In genomic region chr17:16448490-16448889, GRCh38 we compare ENCODE assay signal across 26 cellular contexts. TPM values are rescaled to one million over a fixed set of nuclear protein-coding genes. Genes with fewer than 3 reads are reported as not detected.
A peak's percentile ranks its signal among the peaks of the same experiment; 100 is the strongest.
DNase-seq lines count a peak whose midpoint lies in the region; ATAC-seq, FAIRE-seq and TF ChIP-seq lines count a peak whose summit lies in the region.
"Had no signal": no experiment of that assay in that cellular context is flagged by ENCODE, and none has a peak within 500 bp of the region (broad histone marks: within the 10 kb centered on the region; RNA-seq: fewer than 3 reads in every experiment).

No MANE protein-coding gene starts in this region.

- H3K36me3 ChIP-seq in A673 (ENCODE audit: insufficient read depth, low read length, poor library complexity, severe bottlenecking) (peaks cover 54% of the 10 kb centered on the region), K562 (ENCODE audit: control insufficient read depth, insufficient read depth, low read length) (peaks cover 59% of the 10 kb centered on the region; the same call in 2 of the 3 replicates)

- no peak overlapping the region for H2AFZ ChIP-seq in K562 (ENCODE audit: low read depth, low read length)
- H2AFZ ChIP-seq: hepatocyte had no signal

- no peak for TF ChIP-seq EP300 in K562 (IDR thresholded peaks at IDR 0.05; ENCODE audit: low read length)

- TF ChIP-seq POLR2A in GM12891 (IDR thresholded peaks at IDR 0.05; ENCODE audit: low read depth, low read length) (no peak), NB4 (IDR thresholded peaks at IDR 0.05; ENCODE audit: extremely low read depth, insufficient read length) (no peak), K562 (conservative IDR thresholded peaks at IDR 0.05) (no peak)

- H3K27ac ChIP-seq in A673 (ENCODE audit: low read depth, low read length, poor library complexity, severe bottlenecking) (peak overlapping the region; percentile 25), K562 (ENCODE audit: extremely low read depth, low read depth, low read length) (0 out of 3 replicates have a peak overlapping the region, but pooled peaks have one; percentile 41)
- H3K27ac ChIP-seq: hepatocyte, prostate gland, testis had no signal

- H3K9me3 ChIP-seq in A673 (ENCODE audit: low read depth, low read length, poor library complexity, severe bottlenecking) = no peaks in the 10 kb centered on the region
- no peaks in the 10 kb centered on the region for H3K9me3 ChIP-seq in K562 (replicated peaks; ENCODE audit: control insufficient read depth, insufficient read depth, low read depth, low read length)
- H3K9me3 ChIP-seq: prostate gland, testis had no signal

- CTCF ChIA-PET in A673 (lab: Charles Lee) = no interaction called here
- CTCF ChIA-PET in K562 (lab: Yijun Ruan, JAX; ENCODE audit: low intra/inter-chr PET ratio) = no interaction called here

- TF ChIP-seq CTCF in A673 (conservative IDR thresholded peaks at IDR 0.05; ENCODE audit: low read depth, low read length) (no peak), NB4 (IDR thresholded peaks at IDR 0.05; ENCODE audit: low read depth, low read length) (no peak), K562 (IDR thresholded peaks at IDR 0.05 in 2 of 3, conservative IDR thresholded peaks at IDR 0.05 in 1 of 3; ENCODE audit: insufficient read depth in 2 of 3, low read depth in 1 of 3, low read length in 3 of 3) (no peak)

- peak; percentile 5 for FAIRE-seq in GM12891 (lab: Jason Lieb, UNC)
- FAIRE-seq in K562 (lab: Jason Lieb, UNC) = no peak

- peaks cover 48% of the 10 kb centered on the region for H4K20me1 ChIP-seq in K562 (replicated peaks; ENCODE audit: control insufficient read depth, insufficient read depth, low read length)

- no peak overlapping the region for H3K4me2 ChIP-seq in K562 (ENCODE audit: insufficient read depth, low read length)
- H3K4me2 ChIP-seq: hepatocyte had no signal

- peaks cover 4% of the 10 kb centered on the region for H3K9me1 ChIP-seq in K562 (ENCODE audit: control insufficient read depth, insufficient read depth, low read length)

- H3K9ac ChIP-seq in K562 (ENCODE audit: insufficient read depth in 1 of 2, low read depth in 2 of 2, low read length in 2 of 2) = no peak overlapping the region

- H3K4me1 ChIP-seq in A673 (ENCODE audit: insufficient read depth, low read length, poor library complexity, severe bottlenecking) (peaks cover 19% of the 10 kb centered on the region), K562 (replicated peaks in 1 of 2; ENCODE audit: control insufficient read depth in 2 of 2, insufficient read depth in 2 of 2, low read length in 2 of 2) (peaks cover 0 to 23% of the 10 kb centered on the region in 2 experiments; a peak in 4 of 5 replicates)
- H3K4me1 ChIP-seq: prostate gland had no signal

- no peaks in the 10 kb centered on the region for H3K27me3 ChIP-seq in A673 (replicated peaks; ENCODE audit: insufficient read depth, low read depth, low read length, poor library complexity)
- no peaks in the 10 kb centered on the region for H3K27me3 ChIP-seq in K562 (ENCODE audit: control insufficient read depth in 2 of 2, insufficient read depth in 2 of 2, low read length in 2 of 2)
- H3K27me3 ChIP-seq: hepatocyte, testis had no signal

- no peak overlapping the region for H3K27ac Mint-ChIP-seq in activated CD4-positive, alpha-beta T cell treated with anti-CD3 and anti-CD28 coated beads, Interleukin-2, amount 10 ng/mL, durations not matched to agents 24 days and 14 days
- H3K27ac Mint-ChIP-seq: activated B cell treated with CpG ODN at 0.5 μM for 24 hours; T-helper 2 cell treated with Interferon-gamma antibody and Interleukin-4, amounts not matched to agents 5 μg/mL and 100 μg/mL, for 36 hours had no signal

- peaks cover 19% of the 10 kb centered on the region for H3K79me2 ChIP-seq in K562 (ENCODE audit: control insufficient read depth, insufficient read depth, low read length)
- H3K79me2 ChIP-seq: hepatocyte had no signal

- 73% methylated on average over 6 of the region's 6 CpGs for WGBS in K562 (ENCODE audit: insufficient coverage, low coverage, missing lambda C conversion rate)

- intact Hi-C loops in A673 (cut with micrococcal nuclease; ENCODE audit: unreplicated experiment) (no loop called here), K562 (cut with micrococcal nuclease) (no loop called here)
- intact Hi-C loops in activated CD4-positive, alpha-beta T cell treated with anti-CD3 and anti-CD28 coated beads, Interleukin-2, amount 10 ng/mL, durations not matched to agents 24 days and 14 days (cut with micrococcal nuclease) = no loop called here

- ATAC-seq in K562 (no peak), HG03139 (IDR thresholded peaks at IDR 0.05; ENCODE audit: unreplicated experiment) (no peak), HG03571 (IDR thresholded peaks at IDR 0.05; ENCODE audit: unreplicated experiment) (no peak)
- ATAC-seq: left ventricle myocardium superior, SK-N-SH treated with all-trans-retinoic acid at 6 μM for 48 hours had no signal

- peaks cover 23% of the 10 kb centered on the region for H3K4me1 Mint-ChIP-seq in activated CD4-positive, alpha-beta T cell treated with anti-CD3 and anti-CD28 coated beads, Interleukin-2, amount 10 ng/mL, durations not matched to agents 24 days and 14 days

- no peak overlapping the region for H3K4me3 Mint-ChIP-seq in activated CD4-positive, alpha-beta T cell treated with anti-CD3 and anti-CD28 coated beads, Interleukin-2, amount 10 ng/mL, durations not matched to agents 24 days and 14 days
- H3K4me3 Mint-ChIP-seq: activated B cell treated with CpG ODN at 0.5 μM for 24 hours; activated CD8-positive, alpha-beta T cell treated with anti-CD3 and anti-CD28 coated beads for 36 hours; immature natural killer cell; nephron progenitor cell; stimulated activated effector memory CD8-positive, alpha-beta T cell treated with anti-CD3 and anti-CD28 coated beads, Interleukin-12 subunit alpha, Interleukin-12 subunit beta, amount 100 ng/mL, for 72 hours; T-helper 2 cell treated with Interferon-gamma antibody and Interleukin-4, amounts not matched to agents 5 μg/mL and 100 μg/mL, for 36 hours had no signal

- POLR2A ChIA-PET in A673 (lab: Charles Lee; ENCODE audit: low non-redundant PET) (no interaction called here), K562 (lab: Yijun Ruan, JAX) (interaction anchor here (0.6 to 1.3 kb wide), 2 partner anchors 9 to 10 kb away, joined by 4 read pairs; no protein-coding TSS in a partner anchor)

- H3K27me3 Mint-ChIP-seq in activated CD4-positive, alpha-beta T cell treated with anti-CD3 and anti-CD28 coated beads, Interleukin-2, amount 10 ng/mL, durations not matched to agents 24 days and 14 days = no peaks in the 10 kb centered on the region
- H3K27me3 Mint-ChIP-seq: activated B cell treated with CpG ODN at 0.5 μM for 24 hours; activated CD8-positive, alpha-beta T cell treated with anti-CD3 and anti-CD28 coated beads for 36 hours had no signal

- no peak for TF ChIP-seq RAD21 in K562 (CRISPR knock-in tag; conservative IDR thresholded peaks at IDR 0.05 in 1 of 2, IDR thresholded peaks at IDR 0.05 in 1 of 2)

- H3K4me3 ChIP-seq in A673 (ENCODE audit: low read depth, low read length, poor library complexity, severe bottlenecking) (no peak overlapping the region), NB4 (ENCODE audit: low read depth, low read length) (no peak overlapping the region), K562 (no peak overlapping the region)
- H3K4me3 ChIP-seq: hepatocyte, prostate gland, testis had no signal

- peaks cover 54% of the 10 kb centered on the region for H3K36me3 Mint-ChIP-seq in activated CD4-positive, alpha-beta T cell treated with anti-CD3 and anti-CD28 coated beads, Interleukin-2, amount 10 ng/mL, durations not matched to agents 24 days and 14 days (ENCODE audit: low read depth)

- BruUV-seq in A673 (replicated peaks; lab: Mats Ljungman, UMichigan) (no TSS peak), K562 (replicated peaks; lab: Mats Ljungman, UMichigan) (TSS peak; percentile 4)

- H3K9me3 Mint-ChIP-seq in activated CD4-positive, alpha-beta T cell treated with anti-CD3 and anti-CD28 coated beads, Interleukin-2, amount 10 ng/mL, durations not matched to agents 24 days and 14 days = no peaks in the 10 kb centered on the region
- H3K9me3 Mint-ChIP-seq: activated B cell treated with CpG ODN at 0.5 μM for 24 hours; activated CD8-positive, alpha-beta T cell treated with anti-CD3 and anti-CD28 coated beads for 36 hours; immature natural killer cell; nephron progenitor cell; stimulated activated effector memory CD8-positive, alpha-beta T cell treated with anti-CD3 and anti-CD28 coated beads, Interleukin-12 subunit alpha, Interleukin-12 subunit beta, amount 100 ng/mL, for 72 hours; T-helper 2 cell treated with Interferon-gamma antibody and Interleukin-4, amounts not matched to agents 5 μg/mL and 100 μg/mL, for 36 hours had no signal

- DNase-seq in A673 (ENCODE audit: low spot score) = no peak
- DNase-seq in GM12891 (ENCODE audit: insufficient read length, low spot score) = no peak
- peak; percentile 43 for DNase-seq in NB4 (ENCODE audit: low read depth)
- DNase-seq in K562 (ENCODE audit: extremely low read depth in 1 of 4, low spot score in 3 of 4) = no peak
- DNase-seq in NCI-H510A treated with DMSO at 0.1 percent for 48 hours (lab: John Stamatoyannopoulos, UW) = no peak
- no peak for DNase-seq in activated CD4-positive, alpha-beta T cell treated with anti-CD3 and anti-CD28 coated beads, Interleukin-2, amount 10 ng/mL, durations not matched to agents 24 days and 14 days
- DNase-seq: activated B cell treated with CpG ODN at 0.5 μM for 24 hours; activated CD8-positive, alpha-beta T cell treated with anti-CD3 and anti-CD28 coated beads for 36 hours; activated naive CD4-positive, alpha-beta T cell treated with Interleukin-2 at 50 U/mL for 16 hours; activated T-cell treated with anti-CD3 and anti-CD28 coated beads, Interleukin-2, amount 50 U/mL, for 1 hour; aorta; DMS 273 treated with DMSO at 0.1 percent for 48 hours; immature natural killer cell; left ventricle myocardium superior; NCI-H1417 treated with DMSO at 0.1 percent for 48 hours; nephron progenitor cell; stimulated activated CD4-positive, alpha-beta T cell treated with anti-CD3 and anti-CD28 coated beads, Interleukin-1b, Interleukin-23, amount 100 ng/mL, for 48 hours; testis had no signal

- in situ Hi-C loops in K562 (cut with MboI) = no loop called here

RNA-seq across cellular contexts. Expression of gene TRPV2, which starts 33.1 kb away (rescaled TPM):
- total RNA-seq in A673 (2021) (not detected in 2 replicates), K562 (2014; rRNA removed) (43.5 and 51.6 TPM in 2 replicates), K562 (2014; rRNA removed; fragmentation: Illumina TruSeq; extraction: Trizol) (24.1 and 30.3 TPM in 2 replicates), K562 (2015; rRNA removed; fragmentation: Illumina TruSeq; extraction: Trizol) (28.6 and 31.9 TPM in 2 replicates), K562 (2021) (93.6 and 97.5 TPM in 2 replicates)
- 49.5 TPM for polyA plus RNA-seq in GM12891 (2012; ENCODE audit: low read depth, missing spikeins)
- total RNA-seq in K562 (2011; cell fraction: chromatin; rRNA removed; ENCODE audit: low replicate concordance) = 66.3 and 211 TPM in 2 replicates
- total RNA-seq in K562 (2011; cell fraction: nucleolus; rRNA removed) = 185 and 234 TPM in 2 replicates
- total RNA-seq in K562 (2011; cell fraction: nucleoplasm; rRNA removed) = 108 and 114 TPM in 2 replicates
- polyA plus RNA-seq in K562 (2011; rRNA removed) (37.5 and 60.1 TPM in 2 replicates), K562 (2014; fragmentation: Illumina TruSeq; extraction: Trizol) (29.6 and 39.7 TPM in 2 replicates), K562 (2014; fragmentation: Nextera tagmentation; extraction: Ambion mirVana) (10 to 100 TPM in 1 of 2 experiments, 1 to 10 TPM in 1; 10.0 to 15.6 TPM), K562 (2014; rRNA removed) (33.7 and 42.0 TPM in 2 replicates)
- 43.3 and 57.1 TPM in 2 replicates for polyA plus RNA-seq in K562 (2011; cell fraction: cytosol; rRNA removed)
- polyA plus RNA-seq in K562 (2011; cell fraction: nucleus; rRNA removed) = 61.7 and 85.4 TPM in 2 replicates
- polyA plus RNA-seq in K562 (2012) = 83.6 and 173 TPM in 2 replicates
- polyA minus RNA-seq in K562 (2011; rRNA and poly(A)+ RNA removed) = 43.0 and 43.3 TPM in 2 replicates
- polyA minus RNA-seq in K562 (2011; cell fraction: cytosol; rRNA and poly(A)+ RNA removed) = 86.4 and 94.1 TPM in 2 replicates
- polyA minus RNA-seq in K562 (2011; cell fraction: nucleus; rRNA and poly(A)+ RNA removed) = 27.1 and 30.0 TPM in 2 replicates
- 29.6 and 38.7 TPM in 2 replicates for total RNA-seq in activated CD4-positive, alpha-beta T cell treated with anti-CD3 and anti-CD28 coated beads, Interleukin-2, amount 10 ng/mL, durations not matched to agents 24 days and 14 days

RNA-seq across cellular contexts. Expression of gene LRRC75A, which starts 43.5 kb away (rescaled TPM):
- total RNA-seq in A673 (2021) (2.8 and 3.6 TPM in 2 replicates), K562 (2014; rRNA removed) (not detected in 2 replicates), K562 (2014; rRNA removed; fragmentation: Illumina TruSeq; extraction: Trizol) (not detected in 2 replicates), K562 (2015; rRNA removed; fragmentation: Illumina TruSeq; extraction: Trizol) (not detected in 2 replicates), K562 (2021) (0.04 TPM in 1 of 2 replicates, not detected in the other)
- polyA plus RNA-seq in GM12891 (2012; ENCODE audit: low read depth, missing spikeins) = 0.23 TPM
- 0.18 and 0.30 TPM in 2 replicates for total RNA-seq in K562 (2011; cell fraction: chromatin; rRNA removed; ENCODE audit: low replicate concordance)
- total RNA-seq in K562 (2011; cell fraction: nucleolus; rRNA removed) = 0.13 and 0.33 TPM in 2 replicates
- 0.23 and 0.29 TPM in 2 replicates for total RNA-seq in K562 (2011; cell fraction: nucleoplasm; rRNA removed)
- polyA plus RNA-seq in K562 (2011; rRNA removed) (0.05 and 0.07 TPM in 2 replicates), K562 (2014; fragmentation: Illumina TruSeq; extraction: Trizol) (not detected in 2 replicates), K562 (2014; fragmentation: Nextera tagmentation; extraction: Ambion mirVana) (under 1 TPM; 0.08 to 0.34 TPM), K562 (2014; rRNA removed) (0.05 TPM in 1 of 2 replicates, not detected in the other)
- not detected in 2 replicates for polyA plus RNA-seq in K562 (2011; cell fraction: cytosol; rRNA removed)
- 0.03 and 0.07 TPM in 2 replicates for polyA plus RNA-seq in K562 (2011; cell fraction: nucleus; rRNA removed)
- polyA plus RNA-seq in K562 (2012) = 0.61 and 0.75 TPM in 2 replicates
- polyA minus RNA-seq in K562 (2011; rRNA and poly(A)+ RNA removed) = not detected in 2 replicates
- not detected in 2 replicates for polyA minus RNA-seq in K562 (2011; cell fraction: cytosol; rRNA and poly(A)+ RNA removed)
- 0.11 and 0.13 TPM in 2 replicates for polyA minus RNA-seq in K562 (2011; cell fraction: nucleus; rRNA and poly(A)+ RNA removed)
- total RNA-seq in activated CD4-positive, alpha-beta T cell treated with anti-CD3 and anti-CD28 coated beads, Interleukin-2, amount 10 ng/mL, durations not matched to agents 24 days and 14 days = 1.3 and 1.5 TPM in 2 replicates
- total RNA-seq: HT1080 had no signal

Comparison
In these comparisons a context has a peak if more than half of its experiments do, and no peak if none do; other contexts are left out.
1. RNA of gene TRPV2, which starts 33.1 kb away (total RNA-seq): 24.1 to 234 TPM in K562 and 29.6 to 38.7 TPM in activated CD4-positive, alpha-beta T cell treated with anti-CD3 and anti-CD28 coated beads, Interleukin-2, amount 10 ng/mL, durations not matched to agents 24 days and 14 days; not detected in A673; every median in the first group is over 10 times any median in the second.